In the genomic region with DNA sequence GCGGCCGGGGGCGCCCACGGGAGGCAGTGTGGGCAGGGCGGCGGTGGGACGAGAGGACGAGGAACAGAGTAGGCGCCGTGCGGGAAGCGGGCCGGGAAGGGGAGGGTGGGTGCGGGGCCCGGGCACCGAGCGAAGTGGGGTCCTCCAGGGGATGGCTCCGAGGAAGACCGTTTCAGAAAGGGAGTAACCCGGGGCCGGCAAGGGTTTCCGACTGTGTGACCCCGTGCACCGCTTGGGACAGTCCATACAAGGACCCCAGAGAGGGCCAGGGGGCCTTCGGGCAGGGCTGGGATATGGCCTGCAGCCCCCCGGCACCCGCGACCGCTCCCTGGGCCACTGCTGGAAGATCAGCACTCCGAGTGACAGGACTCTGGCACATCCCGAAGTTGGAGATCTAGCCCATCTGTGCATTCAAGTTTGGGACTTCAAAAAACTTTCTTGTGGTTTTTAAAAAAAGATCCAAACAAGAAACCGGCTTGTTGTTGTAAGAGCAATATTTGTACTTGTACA, we compare ENCODE assay signal across 8 cellular contexts. TPM values are rescaled to one million over a fixed set of nuclear protein-coding genes. Genes with fewer than 3 reads are reported as not detected.
DNase-seq lines count a peak whose midpoint lies in the region; ATAC-seq, FAIRE-seq and TF ChIP-seq lines count a peak whose summit lies in the region.

No MANE protein-coding gene starts in this region.

- peak overlapping the region in 1 of 2 donors; percentile 71 for H3K9ac ChIP-seq in mucosa of rectum (ENCODE audit: low read depth in 1 of 2, low read length in 2 of 2)

- TF ChIP-seq POLR2A in Peyer's patch (IDR thresholded peaks at IDR 0.05) (no peak), vagina (IDR thresholded peaks at IDR 0.05) (no peak), H54 (IDR thresholded peaks at IDR 0.05; ENCODE audit: low read depth, low read length) (no peak)

- H3K27me3 ChIP-seq in Peyer's patch = no peaks in the 10 kb centered on the region
- H3K27me3 ChIP-seq in dorsolateral prefrontal cortex = no peaks in the 10 kb centered on the region
- no peaks in the 10 kb centered on the region for H3K27me3 ChIP-seq in mucosa of rectum (ENCODE audit: control insufficient read depth in 2 of 2, insufficient read depth in 2 of 2, low read length in 2 of 2)
- H3K27me3 ChIP-seq in vagina = no peaks in the 10 kb centered on the region

- peak in 2 of 3 donors; percentile 18 to 53 for DNase-seq in Peyer's patch
- no peak for DNase-seq in dorsolateral prefrontal cortex
- DNase-seq in vagina (ENCODE audit: extremely low spot score in 2 of 2) = no peak
- DNase-seq in H54 (ENCODE audit: insufficient read length, low spot score) = no peak
- no peak for DNase-seq in midbrain (lab: John Stamatoyannopoulos, UW)
- DNase-seq in NOMO-1 treated with dmso at 0.1 percent for 144 hours (lab: John Stamatoyannopoulos, UW; ENCODE audit: unreplicated experiment) = no peak

- H3K27ac ChIP-seq in Peyer's patch (peak overlapping the region; percentile 71 to 93 (median 85)), dorsolateral prefrontal cortex (peak overlapping the region in 33 of 59 donors; percentile 16 to 93 (median 66)), mucosa of rectum (ENCODE audit: low read depth in 2 of 2, low read length in 2 of 2) (peak overlapping the region; percentile 29 to 58), vagina (peak overlapping the region; percentile 96)

- peak; percentile 12 for ATAC-seq in GM18511 (IDR thresholded peaks at IDR 0.05; ENCODE audit: unreplicated experiment)

- TF ChIP-seq CTCF in Peyer's patch (IDR thresholded peaks at IDR 0.05) = no peak
- no peak for TF ChIP-seq CTCF in dorsolateral prefrontal cortex (IDR thresholded peaks at IDR 0.05 in 54 of 56, conservative IDR thresholded peaks at IDR 0.05 in 2 of 56; ENCODE audit: low read depth in 1 of 56, partially characterized antibody in 56 of 56)
- no peak for TF ChIP-seq CTCF in vagina (IDR thresholded peaks at IDR 0.05)

- H3K4me1 ChIP-seq in Peyer's patch = peaks cover 0 to 8% (median 3%) of the 10 kb centered on the region in 4 donors
- H3K4me1 ChIP-seq in mucosa of rectum (ENCODE audit: control insufficient read depth in 2 of 2, insufficient read depth in 2 of 2, low read length in 2 of 2) = peaks cover 4 to 12% of the 10 kb centered on the region in 2 donors
- peaks cover 44% of the 10 kb centered on the region for H3K4me1 ChIP-seq in vagina

- no peaks in the 10 kb centered on the region for H3K36me3 ChIP-seq in Peyer's patch
- no peaks in the 10 kb centered on the region for H3K36me3 ChIP-seq in mucosa of rectum (ENCODE audit: control insufficient read depth in 2 of 2, insufficient read depth in 2 of 2, low read length in 2 of 2)
- no peaks in the 10 kb centered on the region for H3K36me3 ChIP-seq in vagina

- intact Hi-C loops in dorsolateral prefrontal cortex (cut with DNase I) (loop anchor here (5.0 kb wide), 3 partner anchors 55 to 125 kb away; no protein-coding TSS in a partner anchor), vagina (cut with DNase I) (loop anchor here (10.0 kb wide), 2 partner anchors 57 to 127 kb away; no protein-coding TSS in a partner anchor)

- FAIRE-seq in H54 (lab: Jason Lieb, UNC) = no peak

- H3K9me3 ChIP-seq in Peyer's patch = no peaks in the 10 kb centered on the region
- no peaks in the 10 kb centered on the region for H3K9me3 ChIP-seq in mucosa of rectum (ENCODE audit: control insufficient read depth in 2 of 2, low read length in 2 of 2)
- no peaks in the 10 kb centered on the region for H3K9me3 ChIP-seq in vagina

- H3K4me3 ChIP-seq in Peyer's patch (peak overlapping the region; percentile 67 to 89 (median 82)), dorsolateral prefrontal cortex (peak overlapping the region; percentile 54 to 88 (median 83)), mucosa of rectum (ENCODE audit: low read length in 2 of 2) (peak overlapping the region; percentile 69 to 77), vagina (peak overlapping the region; percentile 76 to 81)

RNA-seq across cellular contexts. Expression of gene TSPAN9, which starts 0.4 kb away (rescaled TPM):
- total RNA-seq in Peyer's patch (10 to 100 TPM in 3 of 4 donors, 1 to 10 TPM in 1; 7.5 to 23.9 (median 11.8) TPM), dorsolateral prefrontal cortex (10 to 100 TPM in 119 of 120 experiments, 1 to 10 TPM in 1; 7.7 to 35.5 (median 21.1) TPM), vagina (32.2 TPM)

Comparison
In these comparisons a context has a peak if more than half of its experiments do, and no peak if none do; other contexts are left out.
1. DNase-seq: peak in Peyer's patch (2 of 3); none in dorsolateral prefrontal cortex (0 of 10), vagina (0 of 2), H54 (single experiment), midbrain (single experiment) and NOMO-1 treated with dmso at 0.1 percent for 144 hours (single experiment).
2. H3K27ac ChIP-seq: peak in every context shown above with its lines; median percentile 96 in vagina; 85 in Peyer's patch; 66 in dorsolateral prefrontal cortex; 44 in mucosa of rectum.
3. Peak in every context shown above with its lines, with median percentiles within 50 percentile points of each other: H3K4me3 ChIP-seq.